Comparison of ENCODE assay signal across 1 cellular context in genomic region chr5:150412319-150413175, GRCh38.
TF ChIP-seq lines count a peak whose summit lies in the region.

Gene CD74 (minus strand): TSS chr5:150412910. CDS start chr5:150412749, 161 bp downstream.

TF ChIP-seq in HepG2, 621 proteins besides CTCF, POLR2A, EP300 and RAD21 (continued from another document and continues in another):
- TF ChIP-seq, protein P1, sequence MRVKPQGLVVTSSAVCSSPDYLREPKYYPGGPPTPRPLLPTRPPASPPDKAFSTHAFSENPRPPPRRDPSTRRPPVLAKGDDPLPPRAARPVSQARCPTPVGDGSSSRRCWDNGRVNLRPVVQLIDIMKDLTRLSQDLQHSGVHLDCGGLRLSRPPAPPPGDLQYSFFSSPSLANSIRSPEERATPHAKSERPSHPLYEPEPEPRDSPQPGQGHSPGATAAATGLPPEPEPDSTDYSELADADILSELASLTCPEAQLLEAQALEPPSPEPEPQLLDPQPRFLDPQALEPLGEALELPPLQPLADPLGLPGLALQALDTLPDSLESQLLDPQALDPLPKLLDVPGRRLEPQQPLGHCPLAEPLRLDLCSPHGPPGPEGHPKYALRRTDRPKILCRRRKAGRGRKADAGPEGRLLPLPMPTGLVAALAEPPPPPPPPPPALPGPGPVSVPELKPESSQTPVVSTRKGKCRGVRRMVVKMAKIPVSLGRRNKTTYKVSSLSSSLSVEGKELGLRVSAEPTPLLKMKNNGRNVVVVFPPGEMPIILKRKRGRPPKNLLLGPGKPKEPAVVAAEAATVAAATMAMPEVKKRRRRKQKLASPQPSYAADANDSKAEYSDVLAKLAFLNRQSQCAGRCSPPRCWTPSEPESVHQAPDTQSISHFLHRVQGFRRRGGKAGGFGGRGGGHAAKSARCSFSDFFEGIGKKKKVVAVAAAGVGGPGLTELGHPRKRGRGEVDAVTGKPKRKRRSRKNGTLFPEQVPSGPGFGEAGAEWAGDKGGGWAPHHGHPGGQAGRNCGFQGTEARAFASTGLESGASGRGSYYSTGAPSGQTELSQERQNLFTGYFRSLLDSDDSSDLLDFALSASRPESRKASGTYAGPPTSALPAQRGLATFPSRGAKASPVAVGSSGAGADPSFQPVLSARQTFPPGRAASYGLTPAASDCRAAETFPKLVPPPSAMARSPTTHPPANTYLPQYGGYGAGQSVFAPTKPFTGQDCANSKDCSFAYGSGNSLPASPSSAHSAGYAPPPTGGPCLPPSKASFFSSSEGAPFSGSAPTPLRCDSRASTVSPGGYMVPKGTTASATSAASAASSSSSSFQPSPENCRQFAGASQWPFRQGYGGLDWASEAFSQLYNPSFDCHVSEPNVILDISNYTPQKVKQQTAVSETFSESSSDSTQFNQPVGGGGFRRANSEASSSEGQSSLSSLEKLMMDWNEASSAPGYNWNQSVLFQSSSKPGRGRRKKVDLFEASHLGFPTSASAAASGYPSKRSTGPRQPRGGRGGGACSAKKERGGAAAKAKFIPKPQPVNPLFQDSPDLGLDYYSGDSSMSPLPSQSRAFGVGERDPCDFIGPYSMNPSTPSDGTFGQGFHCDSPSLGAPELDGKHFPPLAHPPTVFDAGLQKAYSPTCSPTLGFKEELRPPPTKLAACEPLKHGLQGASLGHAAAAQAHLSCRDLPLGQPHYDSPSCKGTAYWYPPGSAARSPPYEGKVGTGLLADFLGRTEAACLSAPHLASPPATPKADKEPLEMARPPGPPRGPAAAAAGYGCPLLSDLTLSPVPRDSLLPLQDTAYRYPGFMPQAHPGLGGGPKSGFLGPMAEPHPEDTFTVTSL (CRISPR knock-in tag; IDR thresholded peaks at IDR 0.05; ENCODE audit: borderline replicate concordance), result peak; percentile 49; the same call in 1 of the 2 replicates
- TF ChIP-seq POLR2AphosphoS5 (IDR thresholded peaks at IDR 0.05; ENCODE audit: low read depth, low read length), result peak; percentile 93
- TF ChIP-seq, protein P2, sequence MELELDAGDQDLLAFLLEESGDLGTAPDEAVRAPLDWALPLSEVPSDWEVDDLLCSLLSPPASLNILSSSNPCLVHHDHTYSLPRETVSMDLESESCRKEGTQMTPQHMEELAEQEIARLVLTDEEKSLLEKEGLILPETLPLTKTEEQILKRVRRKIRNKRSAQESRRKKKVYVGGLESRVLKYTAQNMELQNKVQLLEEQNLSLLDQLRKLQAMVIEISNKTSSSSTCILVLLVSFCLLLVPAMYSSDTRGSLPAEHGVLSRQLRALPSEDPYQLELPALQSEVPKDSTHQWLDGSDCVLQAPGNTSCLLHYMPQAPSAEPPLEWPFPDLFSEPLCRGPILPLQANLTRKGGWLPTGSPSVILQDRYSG (CRISPR knock-in tag; IDR thresholded peaks at IDR 0.05), result no peak
- TF ChIP-seq MIER3 (CRISPR knock-in tag; IDR thresholded peaks at IDR 0.05; ENCODE audit: borderline replicate concordance), result no peak
- TF ChIP-seq ZBTB8A (CRISPR knock-in tag; IDR thresholded peaks at IDR 0.05; ENCODE audit: borderline replicate concordance, low read depth), result no peak
- 0 out of 2 replicates have a peak, but pooled peaks have one; percentile 48 for TF ChIP-seq HOXA5 (CRISPR knock-in tag; IDR thresholded peaks at IDR 0.05)
- no peak for TF ChIP-seq MED1 (CRISPR knock-in tag; IDR thresholded peaks at IDR 0.05)
- TF ChIP-seq SAP130 (CRISPR knock-in tag; IDR thresholded peaks at IDR 0.05; ENCODE audit: low read depth), result peak; percentile 68
- TF ChIP-seq KLF16 (CRISPR knock-in tag; IDR thresholded peaks at IDR 0.05), result no peak
- 0 out of 2 replicates have a peak, but pooled peaks have one; percentile 20 for TF ChIP-seq TARDBP (CRISPR knock-in tag; IDR thresholded peaks at IDR 0.05)
- TF ChIP-seq, protein P3, sequence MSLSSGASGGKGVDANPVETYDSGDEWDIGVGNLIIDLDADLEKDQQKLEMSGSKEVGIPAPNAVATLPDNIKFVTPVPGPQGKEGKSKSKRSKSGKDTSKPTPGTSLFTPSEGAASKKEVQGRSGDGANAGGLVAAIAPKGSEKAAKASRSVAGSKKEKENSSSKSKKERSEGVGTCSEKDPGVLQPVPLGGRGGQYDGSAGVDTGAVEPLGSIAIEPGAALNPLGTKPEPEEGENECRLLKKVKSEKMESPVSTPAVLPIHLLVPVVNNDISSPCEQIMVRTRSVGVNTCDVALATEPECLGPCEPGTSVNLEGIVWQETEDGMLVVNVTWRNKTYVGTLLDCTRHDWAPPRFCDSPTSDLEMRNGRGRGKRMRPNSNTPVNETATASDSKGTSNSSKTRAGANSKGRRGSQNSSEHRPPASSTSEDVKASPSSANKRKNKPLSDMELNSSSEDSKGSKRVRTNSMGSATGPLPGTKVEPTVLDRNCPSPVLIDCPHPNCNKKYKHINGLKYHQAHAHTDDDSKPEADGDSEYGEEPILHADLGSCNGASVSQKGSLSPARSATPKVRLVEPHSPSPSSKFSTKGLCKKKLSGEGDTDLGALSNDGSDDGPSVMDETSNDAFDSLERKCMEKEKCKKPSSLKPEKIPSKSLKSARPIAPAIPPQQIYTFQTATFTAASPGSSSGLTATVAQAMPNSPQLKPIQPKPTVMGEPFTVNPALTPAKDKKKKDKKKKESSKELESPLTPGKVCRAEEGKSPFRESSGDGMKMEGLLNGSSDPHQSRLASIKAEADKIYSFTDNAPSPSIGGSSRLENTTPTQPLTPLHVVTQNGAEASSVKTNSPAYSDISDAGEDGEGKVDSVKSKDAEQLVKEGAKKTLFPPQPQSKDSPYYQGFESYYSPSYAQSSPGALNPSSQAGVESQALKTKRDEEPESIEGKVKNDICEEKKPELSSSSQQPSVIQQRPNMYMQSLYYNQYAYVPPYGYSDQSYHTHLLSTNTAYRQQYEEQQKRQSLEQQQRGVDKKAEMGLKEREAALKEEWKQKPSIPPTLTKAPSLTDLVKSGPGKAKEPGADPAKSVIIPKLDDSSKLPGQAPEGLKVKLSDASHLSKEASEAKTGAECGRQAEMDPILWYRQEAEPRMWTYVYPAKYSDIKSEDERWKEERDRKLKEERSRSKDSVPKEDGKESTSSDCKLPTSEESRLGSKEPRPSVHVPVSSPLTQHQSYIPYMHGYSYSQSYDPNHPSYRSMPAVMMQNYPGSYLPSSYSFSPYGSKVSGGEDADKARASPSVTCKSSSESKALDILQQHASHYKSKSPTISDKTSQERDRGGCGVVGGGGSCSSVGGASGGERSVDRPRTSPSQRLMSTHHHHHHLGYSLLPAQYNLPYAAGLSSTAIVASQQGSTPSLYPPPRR (CRISPR knock-in tag; IDR thresholded peaks at IDR 0.05; ENCODE audit: borderline replicate concordance), result peak; percentile 56; the same call in 1 of the 2 replicates
- TF ChIP-seq RFX5 (IDR thresholded peaks at IDR 0.05; ENCODE audit: low read depth, low read length), result peak; percentile 99
- no peak for TF ChIP-seq SIX1 (CRISPR knock-in tag; IDR thresholded peaks at IDR 0.05; ENCODE audit: borderline replicate concordance)
- no peak for TF ChIP-seq ZNF841 (CRISPR knock-in tag; IDR thresholded peaks at IDR 0.05; ENCODE audit: borderline replicate concordance)
- no peak for TF ChIP-seq SNRNP70 (IDR thresholded peaks at IDR 0.05; ENCODE audit: low read depth, low read length)
- no peak for TF ChIP-seq ZNF569 (CRISPR knock-in tag; IDR thresholded peaks at IDR 0.05; ENCODE audit: borderline replicate concordance)
- no peak for TF ChIP-seq RARG (CRISPR knock-in tag; IDR thresholded peaks at IDR 0.05; ENCODE audit: low read depth)
- no peak for TF ChIP-seq ZNF484 (CRISPR knock-in tag; IDR thresholded peaks at IDR 0.05; ENCODE audit: borderline replicate concordance, low read depth)
- TF ChIP-seq ATF7-NPFF (CRISPR knock-in tag; IDR thresholded peaks at IDR 0.05; ENCODE audit: low read depth), result no peak
- TF ChIP-seq RBFOX2 (IDR thresholded peaks at IDR 0.05; ENCODE audit: low read depth, low read length), result peak; percentile 56
- TF ChIP-seq, protein P4, sequence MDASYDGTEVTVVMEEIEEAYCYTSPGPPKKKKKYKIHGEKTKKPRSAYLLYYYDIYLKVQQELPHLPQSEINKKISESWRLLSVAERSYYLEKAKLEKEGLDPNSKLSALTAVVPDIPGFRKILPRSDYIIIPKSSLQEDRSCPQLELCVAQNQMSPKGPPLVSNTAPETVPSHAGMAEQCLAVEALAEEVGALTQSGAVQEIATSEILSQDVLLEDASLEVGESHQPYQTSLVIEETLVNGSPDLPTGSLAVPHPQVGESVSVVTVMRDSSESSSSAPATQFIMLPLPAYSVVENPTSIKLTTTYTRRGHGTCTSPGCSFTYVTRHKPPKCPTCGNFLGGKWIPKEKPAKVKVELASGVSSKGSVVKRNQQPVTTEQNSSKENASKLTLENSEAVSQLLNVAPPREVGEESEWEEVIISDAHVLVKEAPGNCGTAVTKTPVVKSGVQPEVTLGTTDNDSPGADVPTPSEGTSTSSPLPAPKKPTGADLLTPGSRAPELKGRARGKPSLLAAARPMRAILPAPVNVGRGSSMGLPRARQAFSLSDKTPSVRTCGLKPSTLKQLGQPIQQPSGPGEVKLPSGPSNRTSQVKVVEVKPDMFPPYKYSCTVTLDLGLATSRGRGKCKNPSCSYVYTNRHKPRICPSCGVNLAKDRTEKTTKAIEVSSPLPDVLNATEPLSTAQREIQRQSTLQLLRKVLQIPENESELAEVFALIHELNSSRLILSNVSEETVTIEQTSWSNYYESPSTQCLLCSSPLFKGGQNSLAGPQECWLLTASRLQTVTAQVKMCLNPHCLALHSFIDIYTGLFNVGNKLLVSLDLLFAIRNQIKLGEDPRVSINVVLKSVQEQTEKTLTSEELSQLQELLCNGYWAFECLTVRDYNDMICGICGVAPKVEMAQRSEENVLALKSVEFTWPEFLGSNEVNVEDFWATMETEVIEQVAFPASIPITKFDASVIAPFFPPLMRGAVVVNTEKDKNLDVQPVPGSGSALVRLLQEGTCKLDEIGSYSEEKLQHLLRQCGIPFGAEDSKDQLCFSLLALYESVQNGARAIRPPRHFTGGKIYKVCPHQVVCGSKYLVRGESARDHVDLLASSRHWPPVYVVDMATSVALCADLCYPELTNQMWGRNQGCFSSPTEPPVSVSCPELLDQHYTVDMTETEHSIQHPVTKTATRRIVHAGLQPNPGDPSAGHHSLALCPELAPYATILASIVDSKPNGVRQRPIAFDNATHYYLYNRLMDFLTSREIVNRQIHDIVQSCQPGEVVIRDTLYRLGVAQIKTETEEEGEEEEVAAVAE (CRISPR knock-in tag; IDR thresholded peaks at IDR 0.05; ENCODE audit: borderline replicate concordance), result peak; percentile 43; the same call in 1 of the 2 replicates
- 0 out of 2 replicates have a peak, but pooled peaks have one; percentile 14 for TF ChIP-seq ZNF205 (CRISPR knock-in tag; IDR thresholded peaks at IDR 0.05)
- TF ChIP-seq ZNF230 (CRISPR knock-in tag; IDR thresholded peaks at IDR 0.05), result 0 out of 2 replicates have a peak, but pooled peaks have one; percentile 24
- TF ChIP-seq TRIM24 (CRISPR knock-in tag; IDR thresholded peaks at IDR 0.05), result no peak
- TF ChIP-seq, protein P5, sequence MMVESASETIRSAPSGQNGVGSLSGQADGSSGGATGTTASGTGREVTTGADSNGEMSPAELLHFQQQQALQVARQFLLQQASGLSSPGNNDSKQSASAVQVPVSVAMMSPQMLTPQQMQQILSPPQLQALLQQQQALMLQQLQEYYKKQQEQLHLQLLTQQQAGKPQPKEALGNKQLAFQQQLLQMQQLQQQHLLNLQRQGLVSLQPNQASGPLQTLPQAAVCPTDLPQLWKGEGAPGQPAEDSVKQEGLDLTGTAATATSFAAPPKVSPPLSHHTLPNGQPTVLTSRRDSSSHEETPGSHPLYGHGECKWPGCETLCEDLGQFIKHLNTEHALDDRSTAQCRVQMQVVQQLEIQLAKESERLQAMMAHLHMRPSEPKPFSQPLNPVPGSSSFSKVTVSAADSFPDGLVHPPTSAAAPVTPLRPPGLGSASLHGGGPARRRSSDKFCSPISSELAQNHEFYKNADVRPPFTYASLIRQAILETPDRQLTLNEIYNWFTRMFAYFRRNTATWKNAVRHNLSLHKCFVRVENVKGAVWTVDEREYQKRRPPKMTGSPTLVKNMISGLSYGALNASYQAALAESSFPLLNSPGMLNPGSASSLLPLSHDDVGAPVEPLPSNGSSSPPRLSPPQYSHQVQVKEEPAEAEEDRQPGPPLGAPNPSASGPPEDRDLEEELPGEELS (CRISPR knock-in tag; IDR thresholded peaks at IDR 0.05), result no peak
- TF ChIP-seq ZNF235 (CRISPR knock-in tag; IDR thresholded peaks at IDR 0.05; ENCODE audit: borderline replicate concordance), result no peak
- TF ChIP-seq ZNF414 (CRISPR knock-in tag; IDR thresholded peaks at IDR 0.05), result 0 out of 2 replicates have a peak, but pooled peaks have one; percentile 74
- TF ChIP-seq ZNF143 (CRISPR knock-in tag; IDR thresholded peaks at IDR 0.05), result no peak
- TF ChIP-seq TMF1 (CRISPR knock-in tag; IDR thresholded peaks at IDR 0.05; ENCODE audit: low read depth), result no peak
- no peak for TF ChIP-seq ZBTB37 (CRISPR knock-in tag; IDR thresholded peaks at IDR 0.05)
- 0 out of 2 replicates have a peak, but pooled peaks have one; percentile 55 for TF ChIP-seq ZNF274 (CRISPR knock-in tag; IDR thresholded peaks at IDR 0.05)
- no peak for TF ChIP-seq ZKSCAN1 (IDR thresholded peaks at IDR 0.05; ENCODE audit: low read length)
- TF ChIP-seq NCOA2 (CRISPR knock-in tag; IDR thresholded peaks at IDR 0.05), result no peak; the same call in 1 of the 2 replicates
- no peak for TF ChIP-seq ISX (CRISPR knock-in tag; conservative IDR thresholded peaks at IDR 0.05)
- TF ChIP-seq, protein P6, sequence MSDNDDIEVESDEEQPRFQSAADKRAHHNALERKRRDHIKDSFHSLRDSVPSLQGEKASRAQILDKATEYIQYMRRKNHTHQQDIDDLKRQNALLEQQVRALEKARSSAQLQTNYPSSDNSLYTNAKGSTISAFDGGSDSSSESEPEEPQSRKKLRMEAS (IDR thresholded peaks at IDR 0.05), result peak; percentile 55
- peak; percentile 71; the same call in 1 of the 2 replicates for TF ChIP-seq ZNF768 (CRISPR knock-in tag; IDR thresholded peaks at IDR 0.05)
- TF ChIP-seq SRF (IDR thresholded peaks at IDR 0.05; ENCODE audit: low read depth, low read length), result 0 out of 2 replicates have a peak, but pooled peaks have one; percentile 20
- TF ChIP-seq ESRRA (CRISPR knock-in tag; IDR thresholded peaks at IDR 0.05; ENCODE audit: low read depth), result 0 out of 2 replicates have a peak, but pooled peaks have one; percentile 14
- TF ChIP-seq HHEX (CRISPR knock-in tag; IDR thresholded peaks at IDR 0.05), result 0 out of 2 replicates have a peak, but pooled peaks have one; percentile 27
- peak; percentile 48 for TF ChIP-seq ZSCAN9 (CRISPR knock-in tag; IDR thresholded peaks at IDR 0.05; ENCODE audit: borderline replicate concordance)
- TF ChIP-seq ZNF264 (CRISPR knock-in tag; IDR thresholded peaks at IDR 0.05), result peak; percentile 32; the same call in 1 of the 2 replicates
- no peak for TF ChIP-seq ZNF780A (CRISPR knock-in tag; IDR thresholded peaks at IDR 0.05)
- no peak for TF ChIP-seq ZNF510 (CRISPR knock-in tag; IDR thresholded peaks at IDR 0.05; ENCODE audit: low read depth)
